Comparison of ENCODE assay signal across 8 cellular contexts in the genomic region with DNA sequence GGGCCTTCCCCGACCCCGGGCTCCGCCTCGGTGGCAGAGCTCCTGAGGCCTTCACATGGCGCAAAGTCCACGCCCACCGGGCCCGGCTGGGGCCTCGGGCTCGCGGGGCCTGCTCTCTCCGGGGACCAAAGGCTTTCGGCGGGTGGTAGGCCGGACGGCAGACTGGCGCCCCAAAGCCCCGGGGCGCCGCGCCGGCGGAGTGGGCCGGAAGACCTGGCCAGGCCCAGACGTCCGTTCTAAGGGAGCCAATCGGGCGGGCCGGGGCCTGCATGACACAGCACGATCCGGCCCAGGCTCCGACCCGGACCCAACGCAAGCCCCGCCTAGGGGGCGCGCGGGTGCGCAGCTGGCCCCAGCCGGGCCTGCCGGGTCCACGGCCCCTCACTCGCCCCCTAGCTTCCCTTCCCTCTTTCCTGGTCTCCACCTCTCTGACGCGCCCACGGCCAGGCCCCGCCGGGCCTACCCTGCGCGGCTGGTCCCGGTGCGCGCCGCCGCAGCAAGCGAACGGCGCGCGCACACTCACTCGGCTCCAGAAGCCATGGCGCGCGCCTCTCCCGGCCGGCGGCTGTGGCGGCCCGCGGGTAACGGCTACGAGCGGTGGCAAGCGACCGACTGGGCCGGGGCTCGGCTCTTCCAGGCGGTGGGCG. TPM values are rescaled to one million over a fixed set of nuclear protein-coding genes. Genes with fewer than 3 reads are reported as not detected.
DNase-seq lines count a peak whose midpoint lies in the region; ATAC-seq, FAIRE-seq and TF ChIP-seq lines count a peak whose summit lies in the region.

No MANE protein-coding gene starts in this region.

- H3K9me2 ChIP-seq in OCI-LY7 (ENCODE audit: insufficient read depth, low read length), result no peaks in the 10 kb centered on the region

- peaks cover 33% of the 10 kb centered on the region for H3K4me1 ChIP-seq in OCI-LY7 (ENCODE audit: insufficient read depth, low read length, poor library complexity, severe bottlenecking)
- H3K4me1 ChIP-seq in naive thymus-derived CD4-positive, alpha-beta T cell (ENCODE audit: control insufficient read depth in 2 of 2, insufficient read depth in 2 of 2, low read length in 2 of 2), result peaks cover 22 to 43% of the 10 kb centered on the region in 2 donors

- peak; percentile 59 for DNase-seq in DMS114 treated with DMSO at 0.1 percent for 48 hours (lab: John Stamatoyannopoulos, UW; ENCODE audit: unreplicated experiment)
- peak; percentile 51 for DNase-seq in HTR-8/SVneo (ENCODE audit: insufficient read length, low spot score)
- peak; percentile 87 for DNase-seq in OCI-LY7 (ENCODE audit: low spot score)
- peak; percentile 51 for DNase-seq in activated T-helper 1 cell treated with Interleukin-2 at 50 U/mL for 16 hours (ENCODE audit: low read depth)
- DNase-seq in fibroblast of gingiva (ENCODE audit: low read depth), result peak; percentile 83
- peak in 8 of 9 donors; percentile 67 to 83 (median 71) for DNase-seq in naive thymus-derived CD4-positive, alpha-beta T cell

- no peaks in the 10 kb centered on the region for H3K27me3 ChIP-seq in naive thymus-derived CD4-positive, alpha-beta T cell (ENCODE audit: control insufficient read depth in 2 of 2, insufficient read depth in 2 of 2, low read length in 2 of 2)

- FAIRE-seq in HTR-8/SVneo (lab: Jason Lieb, UNC), result no peak

- H3K4me3 Mint-ChIP-seq in naive thymus-derived CD4-positive, alpha-beta T cell, result peak overlapping the region; percentile 74 to 95 (median 88)
- peak overlapping the region; percentile 82 for H3K4me3 Mint-ChIP-seq in stimulated activated memory B cell treated with anti-CD40 and anti-IgM and Interleukin-4, amounts not matched to agents 10 μg/mL and 1 μg/mL and 100 μg/mL, for 72 hours

- no peaks in the 10 kb centered on the region for H3K9me3 ChIP-seq in OCI-LY7 (ENCODE audit: low read length)
- H3K9me3 ChIP-seq in naive thymus-derived CD4-positive, alpha-beta T cell (ENCODE audit: control insufficient read depth in 2 of 3, low read length in 3 of 3), result no peaks in the 10 kb centered on the region

- H3K4me2 ChIP-seq in OCI-LY7 (ENCODE audit: low read length), result peak overlapping the region; percentile 96

- POLR2A ChIA-PET in OCI-LY7 (lab: Charles Lee), result interaction anchor here (0.6 to 2.5 kb wide), 8 partner anchors 8 to 89 kb away, joined by 3 to 22 read pairs (median 4); partner anchors contain the start of genes ATOSB and FANCG
- POLR2A ChIA-PET in naive thymus-derived CD4-positive, alpha-beta T cell (lab: Charles Lee), result interaction anchor here (0.6 to 2.9 kb wide), 20 partner anchors 8 to 740 kb away, joined by 3 to 25 read pairs (median 4); partner anchors contain the start of genes ATOSB, CCDC107, DNAJB5 and FANCG

- intact Hi-C loops in OCI-LY7 (cut with micrococcal nuclease; ENCODE audit: unreplicated experiment), result loop anchor here (1.0 to 10.0 kb wide), 3 partner anchors 83 to 663 kb away; partner anchors contain the start of genes CREB3, DNAJB5, TESK1 and TLN1
- intact Hi-C loops in naive thymus-derived CD4-positive, alpha-beta T cell (cut with micrococcal nuclease), result loop anchor here (1.0 to 10.0 kb wide), 14 partner anchors 8 to 743 kb away; partner anchors contain the start of genes DNAJB5 (in 2 of the 2), HINT2 (in 2 of the 2), PIGO (in 2 of the 2) and CCL27 (in 1 of the 2)

- TF ChIP-seq CTCF in OCI-LY7 (conservative IDR thresholded peaks at IDR 0.05; ENCODE audit: low read length), result peak; percentile 64

- H2AFZ ChIP-seq in OCI-LY7 (ENCODE audit: low read length), result no peak overlapping the region; the same call in 1 of the 2 replicates

- H3K27ac Mint-ChIP-seq in naive thymus-derived CD4-positive, alpha-beta T cell, result peak overlapping the region; percentile 81 to 96 (median 91)
- peak overlapping the region; percentile 85 for H3K27ac Mint-ChIP-seq in stimulated activated memory B cell treated with anti-CD40 and anti-IgM and Interleukin-4, amounts not matched to agents 10 μg/mL and 1 μg/mL and 100 μg/mL, for 72 hours

- peaks cover 0 to 37% (median 17%) of the 10 kb centered on the region in 5 donors for H3K36me3 Mint-ChIP-seq in naive thymus-derived CD4-positive, alpha-beta T cell
- H3K36me3 Mint-ChIP-seq in stimulated activated memory B cell treated with anti-CD40 and anti-IgM and Interleukin-4, amounts not matched to agents 10 μg/mL and 1 μg/mL and 100 μg/mL, for 72 hours, result peaks cover 51% of the 10 kb centered on the region

- H3K79me2 ChIP-seq in OCI-LY7 (ENCODE audit: insufficient read depth, low read depth, low read length), result peaks cover 49% of the 10 kb centered on the region

- peaks cover 34 to 66% (median 53%) of the 10 kb centered on the region in 7 donors for H3K4me1 Mint-ChIP-seq in naive thymus-derived CD4-positive, alpha-beta T cell
- H3K4me1 Mint-ChIP-seq in stimulated activated memory B cell treated with anti-CD40 and anti-IgM and Interleukin-4, amounts not matched to agents 10 μg/mL and 1 μg/mL and 100 μg/mL, for 72 hours, result peaks cover 56% of the 10 kb centered on the region

- CTCF ChIA-PET in OCI-LY7 (lab: Charles Lee; ENCODE audit: unreplicated experiment), result interaction anchor here (1.0 kb wide), 1 partner anchor 9 kb away, joined by 3 read pairs; no protein-coding TSS in a partner anchor
- CTCF ChIA-PET in naive thymus-derived CD4-positive, alpha-beta T cell (lab: Charles Lee), result interaction anchor here (0.6 to 2.3 kb wide), 3 partner anchors 9 to 211 kb away, joined by 3 to 11 read pairs (median 4); partner anchors contain the start of gene PIGO

- peak overlapping the region; percentile 92 for H3K4me3 ChIP-seq in OCI-LY7 (ENCODE audit: low read depth, low read length, poor library complexity, severe bottlenecking)
- peak overlapping the region; percentile 53 for H3K4me3 ChIP-seq in naive thymus-derived CD4-positive, alpha-beta T cell (ENCODE audit: low read length)

- H3K36me3 ChIP-seq in OCI-LY7 (ENCODE audit: insufficient read depth, low read length), result peaks cover 87% of the 10 kb centered on the region
- peaks cover 3 to 24% (median 10%) of the 10 kb centered on the region in 3 experiments for H3K36me3 ChIP-seq in naive thymus-derived CD4-positive, alpha-beta T cell (ENCODE audit: control insufficient read depth in 2 of 3, insufficient read depth in 3 of 3, low read length in 3 of 3)

- peak overlapping the region; percentile 92 for H3K27ac ChIP-seq in OCI-LY7 (ENCODE audit: low read depth, low read length, poor library complexity, severe bottlenecking)
- peak overlapping the region; percentile 93 for H3K27ac ChIP-seq in naive thymus-derived CD4-positive, alpha-beta T cell (ENCODE audit: low read depth, low read length)

- peaks cover 0 to 2% (median 0%) of the 10 kb centered on the region in 11 donors for H3K9me3 Mint-ChIP-seq in naive thymus-derived CD4-positive, alpha-beta T cell
- H3K9me3 Mint-ChIP-seq in stimulated activated memory B cell treated with anti-CD40 and anti-IgM and Interleukin-4, amounts not matched to agents 10 μg/mL and 1 μg/mL and 100 μg/mL, for 72 hours, result no peaks in the 10 kb centered on the region

- BruUV-seq in OCI-LY7 (replicated peaks; lab: Mats Ljungman, UMichigan), result no TSS peak

- ATAC-seq in GM21390 (IDR thresholded peaks at IDR 0.05; ENCODE audit: unreplicated experiment), result peak; percentile 59
- ATAC-seq in naive thymus-derived CD4-positive, alpha-beta T cell, result peak; percentile 70
- peak; percentile 89 for ATAC-seq in stimulated activated memory B cell treated with anti-CD40 and anti-IgM and Interleukin-4, amounts not matched to agents 10 μg/mL and 1 μg/mL and 100 μg/mL, for 72 hours

- peaks cover 0 to 3% (median 0%) of the 10 kb centered on the region in 5 donors for H3K27me3 Mint-ChIP-seq in naive thymus-derived CD4-positive, alpha-beta T cell
- H3K27me3 Mint-ChIP-seq in stimulated activated memory B cell treated with anti-CD40 and anti-IgM and Interleukin-4, amounts not matched to agents 10 μg/mL and 1 μg/mL and 100 μg/mL, for 72 hours, result no peaks in the 10 kb centered on the region

- H4K20me1 ChIP-seq in OCI-LY7 (ENCODE audit: insufficient read depth, low read length), result peaks cover 26% of the 10 kb centered on the region

RNA-seq across cellular contexts. Expression of gene VCP, which starts 0.5 kb away (rescaled TPM):
- 158 and 187 TPM in 2 replicates for total RNA-seq in OCI-LY7 (2014; rRNA removed; shearing (Covaris generic))
- 200 and 212 TPM in 2 replicates for total RNA-seq in OCI-LY7 (2022)
- total RNA-seq in naive thymus-derived CD4-positive, alpha-beta T cell, result 100 to 1,000 TPM; 138 to 259 (median 202) TPM
- polyA plus RNA-seq in naive thymus-derived CD4-positive, alpha-beta T cell, result 100 to 1,000 TPM; 134 to 198 TPM

RNA-seq across cellular contexts. Expression of gene FANCG, which starts 7.8 kb away (rescaled TPM):
- 85.1 and 86.5 TPM in 2 replicates for total RNA-seq in OCI-LY7 (2014; rRNA removed; shearing (Covaris generic))
- 121 and 145 TPM in 2 replicates for total RNA-seq in OCI-LY7 (2022)
- total RNA-seq in naive thymus-derived CD4-positive, alpha-beta T cell, result 10 to 100 TPM; 19.6 to 84.9 (median 26.7) TPM
- 10 to 100 TPM in 1 of 2 donors, 1 to 10 TPM in 1; 8.7 to 12.6 TPM for polyA plus RNA-seq in naive thymus-derived CD4-positive, alpha-beta T cell

RNA-seq across cellular contexts. Expression of gene PIGO, which starts 24.5 kb away (rescaled TPM):
- total RNA-seq in OCI-LY7 (2014; rRNA removed; shearing (Covaris generic)), result 12.7 and 16.0 TPM in 2 replicates
- 27.5 and 27.9 TPM in 2 replicates for total RNA-seq in OCI-LY7 (2022)
- 10 to 100 TPM; 27.1 to 36.0 (median 29.9) TPM for total RNA-seq in naive thymus-derived CD4-positive, alpha-beta T cell
- polyA plus RNA-seq in naive thymus-derived CD4-positive, alpha-beta T cell, result 10 to 100 TPM; 27.4 to 30.6 TPM

RNA-seq across cellular contexts. Expression of gene STOML2, which starts 31.0 kb away (rescaled TPM):
- total RNA-seq in OCI-LY7 (2014; rRNA removed; shearing (Covaris generic)), result 152 and 158 TPM in 2 replicates
- 139 and 155 TPM in 2 replicates for total RNA-seq in OCI-LY7 (2022)
- 100 to 1,000 TPM in 1 of 5 experiments, 10 to 100 TPM in 4; 34.7 to 126 (median 44.9) TPM for total RNA-seq in naive thymus-derived CD4-positive, alpha-beta T cell
- polyA plus RNA-seq in naive thymus-derived CD4-positive, alpha-beta T cell, result 10 to 100 TPM; 85.6 to 88.8 TPM

RNA-seq across cellular contexts. Expression of gene ATOSB, which starts 43.7 kb away (rescaled TPM):
- 1.4 and 1.5 TPM in 2 replicates for total RNA-seq in OCI-LY7 (2014; rRNA removed; shearing (Covaris generic))
- total RNA-seq in OCI-LY7 (2022), result 4.7 and 6.1 TPM in 2 replicates
- 10 to 100 TPM in 2 of 5 experiments, 1 to 10 TPM in 3; 5.9 to 26.0 (median 6.6) TPM for total RNA-seq in naive thymus-derived CD4-positive, alpha-beta T cell
- 1 to 10 TPM in 1 of 2 donors, under 1 TPM in 1; 0.95 to 3.4 TPM for polyA plus RNA-seq in naive thymus-derived CD4-positive, alpha-beta T cell

Comparison
In these comparisons a context has a peak if more than half of its experiments do, and no peak if none do; other contexts are left out.
1. Peak in every context shown above with its lines: DNase-seq, ATAC-seq, H3K4me3 ChIP-seq and H3K27ac ChIP-seq.